Comparison of ENCODE assay signal across 1 cellular context in the genomic region with DNA sequence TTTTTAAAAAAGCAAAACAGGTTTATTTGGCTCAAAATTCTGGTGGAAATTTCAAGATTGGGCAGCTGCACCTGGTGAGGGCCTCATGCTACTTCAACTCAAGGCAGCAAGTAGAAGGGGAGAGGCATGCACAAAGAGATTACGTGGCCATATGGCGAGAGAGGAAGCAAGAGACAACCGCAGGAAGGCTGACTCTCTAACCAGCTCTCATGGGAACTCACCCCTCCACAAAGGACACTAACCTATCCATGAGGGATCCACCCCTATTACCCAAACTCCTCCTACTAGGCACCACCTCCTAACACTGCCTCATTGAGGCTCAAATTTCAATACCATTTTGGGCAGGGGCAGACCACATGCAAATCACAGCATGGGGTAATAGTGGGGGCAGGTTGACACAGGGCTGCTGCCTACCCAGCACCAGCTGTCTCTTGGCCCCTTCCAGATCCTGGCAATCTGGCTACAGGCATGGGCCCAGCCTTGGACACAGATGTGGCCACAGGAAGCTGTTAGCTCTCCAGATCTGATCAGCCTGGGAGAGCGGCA.
TF ChIP-seq lines count a peak whose summit lies in the region.

No MANE protein-coding gene starts in this region.

TF ChIP-seq in K562, 482 proteins besides CTCF, POLR2A, EP300 and RAD21 (continues in another document):
- TF ChIP-seq ASH1L (IDR thresholded peaks at IDR 0.05; ENCODE audit: borderline replicate concordance, low read depth, partially characterized antibody): no peak
- TF ChIP-seq, protein P1, sequence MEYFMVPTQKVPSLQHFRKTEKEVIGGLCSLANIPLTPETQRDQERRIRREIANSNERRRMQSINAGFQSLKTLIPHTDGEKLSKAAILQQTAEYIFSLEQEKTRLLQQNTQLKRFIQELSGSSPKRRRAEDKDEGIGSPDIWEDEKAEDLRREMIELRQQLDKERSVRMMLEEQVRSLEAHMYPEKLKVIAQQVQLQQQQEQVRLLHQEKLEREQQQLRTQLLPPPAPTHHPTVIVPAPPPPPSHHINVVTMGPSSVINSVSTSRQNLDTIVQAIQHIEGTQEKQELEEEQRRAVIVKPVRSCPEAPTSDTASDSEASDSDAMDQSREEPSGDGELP (CRISPR knock-in tag; IDR thresholded peaks at IDR 0.05; ENCODE audit: borderline replicate concordance): peak; percentile 70
- TF ChIP-seq EHMT2 (IDR thresholded peaks at IDR 0.05): no peak
- TF ChIP-seq, protein P2, sequence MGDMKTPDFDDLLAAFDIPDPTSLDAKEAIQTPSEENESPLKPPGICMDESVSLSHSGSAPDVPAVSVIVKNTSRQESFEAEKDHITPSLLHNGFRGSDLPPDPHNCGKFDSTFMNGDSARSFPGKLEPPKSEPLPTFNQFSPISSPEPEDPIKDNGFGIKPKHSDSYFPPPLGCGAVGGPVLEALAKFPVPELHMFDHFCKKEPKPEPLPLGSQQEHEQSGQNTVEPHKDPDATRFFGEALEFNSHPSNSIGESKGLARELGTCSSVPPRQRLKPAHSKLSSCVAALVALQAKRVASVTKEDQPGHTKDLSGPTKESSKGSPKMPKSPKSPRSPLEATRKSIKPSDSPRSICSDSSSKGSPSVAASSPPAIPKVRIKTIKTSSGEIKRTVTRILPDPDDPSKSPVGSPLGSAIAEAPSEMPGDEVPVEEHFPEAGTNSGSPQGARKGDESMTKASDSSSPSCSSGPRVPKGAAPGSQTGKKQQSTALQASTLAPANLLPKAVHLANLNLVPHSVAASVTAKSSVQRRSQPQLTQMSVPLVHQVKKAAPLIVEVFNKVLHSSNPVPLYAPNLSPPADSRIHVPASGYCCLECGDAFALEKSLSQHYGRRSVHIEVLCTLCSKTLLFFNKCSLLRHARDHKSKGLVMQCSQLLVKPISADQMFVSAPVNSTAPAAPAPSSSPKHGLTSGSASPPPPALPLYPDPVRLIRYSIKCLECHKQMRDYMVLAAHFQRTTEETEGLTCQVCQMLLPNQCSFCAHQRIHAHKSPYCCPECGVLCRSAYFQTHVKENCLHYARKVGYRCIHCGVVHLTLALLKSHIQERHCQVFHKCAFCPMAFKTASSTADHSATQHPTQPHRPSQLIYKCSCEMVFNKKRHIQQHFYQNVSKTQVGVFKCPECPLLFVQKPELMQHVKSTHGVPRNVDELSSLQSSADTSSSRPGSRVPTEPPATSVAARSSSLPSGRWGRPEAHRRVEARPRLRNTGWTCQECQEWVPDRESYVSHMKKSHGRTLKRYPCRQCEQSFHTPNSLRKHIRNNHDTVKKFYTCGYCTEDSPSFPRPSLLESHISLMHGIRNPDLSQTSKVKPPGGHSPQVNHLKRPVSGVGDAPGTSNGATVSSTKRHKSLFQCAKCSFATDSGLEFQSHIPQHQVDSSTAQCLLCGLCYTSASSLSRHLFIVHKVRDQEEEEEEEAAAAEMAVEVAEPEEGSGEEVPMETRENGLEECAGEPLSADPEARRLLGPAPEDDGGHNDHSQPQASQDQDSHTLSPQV (IDR thresholded peaks at IDR 0.05): peak; percentile 83; the same call in 1 of the 2 replicates
- TF ChIP-seq ZNF217 (CRISPR knock-in tag; IDR thresholded peaks at IDR 0.05): no peak
- TF ChIP-seq, protein P3, sequence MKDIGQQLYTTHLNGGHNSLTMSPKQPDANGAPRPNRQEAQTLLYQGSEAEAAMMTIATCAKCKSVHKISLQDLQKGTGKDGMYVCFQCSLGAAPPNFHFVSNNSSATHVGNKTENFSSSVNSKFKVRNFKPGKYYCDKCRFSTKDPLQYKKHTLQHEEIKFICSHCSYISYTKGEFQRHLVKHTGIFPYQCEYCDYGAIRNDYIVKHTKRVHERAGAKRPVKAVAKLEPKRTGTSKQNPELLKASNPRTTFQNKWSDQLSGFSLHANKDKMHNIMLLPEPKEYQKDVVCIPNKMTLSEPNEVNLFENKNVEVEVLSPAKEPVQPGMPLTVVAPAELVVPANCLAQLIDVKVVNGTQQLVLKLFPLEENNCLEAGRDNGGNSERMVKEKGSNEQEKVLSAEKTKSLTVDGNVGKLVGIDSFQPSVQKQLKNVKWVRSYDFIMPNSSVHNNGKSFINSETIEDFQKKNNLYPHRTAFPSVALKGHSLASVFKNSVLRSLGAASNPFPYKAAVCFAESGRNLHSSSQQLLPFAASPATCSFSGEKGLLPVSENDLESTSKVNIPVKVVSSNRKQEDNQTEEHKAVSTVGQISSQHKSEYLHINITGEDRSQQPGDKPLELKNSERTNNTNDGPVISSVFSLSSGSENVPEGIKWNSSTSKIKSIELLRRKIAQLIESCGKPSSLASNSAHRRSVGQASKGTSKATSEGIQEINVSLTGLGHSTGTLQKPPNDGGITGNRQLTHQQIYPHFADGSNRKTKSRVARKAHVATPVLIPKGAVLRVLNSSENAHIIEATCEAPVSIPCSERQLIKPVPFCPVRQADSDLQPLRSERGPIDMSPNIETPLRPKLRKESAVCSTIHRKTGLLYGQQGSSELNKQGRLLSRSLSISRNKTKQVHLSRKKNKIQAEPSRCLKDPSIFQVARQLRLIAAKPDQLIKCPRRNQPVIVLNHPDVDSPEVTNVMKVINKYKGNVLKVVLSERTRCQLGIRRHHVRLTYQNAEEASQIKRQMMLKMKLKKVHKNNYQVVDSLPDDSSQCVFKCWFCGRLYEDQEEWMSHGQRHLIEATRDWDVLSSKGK (CRISPR knock-in tag; IDR thresholded peaks at IDR 0.05): no peak
- TF ChIP-seq ZBTB49 (CRISPR knock-in tag; IDR thresholded peaks at IDR 0.05; ENCODE audit: borderline replicate concordance): no peak
- TF ChIP-seq TBL1XR1 (IDR thresholded peaks at IDR 0.05; ENCODE audit: low read length in 2 of 2): no peak
- TF ChIP-seq MAFG (tag; conservative IDR thresholded peaks at IDR 0.05): no peak
- no peak for TF ChIP-seq MTA2 (IDR thresholded peaks at IDR 0.05; ENCODE audit: low read depth)
- TF ChIP-seq GTF2F1 (IDR thresholded peaks at IDR 0.05; ENCODE audit: low read depth, low read length): no peak
- TF ChIP-seq, protein P4, sequence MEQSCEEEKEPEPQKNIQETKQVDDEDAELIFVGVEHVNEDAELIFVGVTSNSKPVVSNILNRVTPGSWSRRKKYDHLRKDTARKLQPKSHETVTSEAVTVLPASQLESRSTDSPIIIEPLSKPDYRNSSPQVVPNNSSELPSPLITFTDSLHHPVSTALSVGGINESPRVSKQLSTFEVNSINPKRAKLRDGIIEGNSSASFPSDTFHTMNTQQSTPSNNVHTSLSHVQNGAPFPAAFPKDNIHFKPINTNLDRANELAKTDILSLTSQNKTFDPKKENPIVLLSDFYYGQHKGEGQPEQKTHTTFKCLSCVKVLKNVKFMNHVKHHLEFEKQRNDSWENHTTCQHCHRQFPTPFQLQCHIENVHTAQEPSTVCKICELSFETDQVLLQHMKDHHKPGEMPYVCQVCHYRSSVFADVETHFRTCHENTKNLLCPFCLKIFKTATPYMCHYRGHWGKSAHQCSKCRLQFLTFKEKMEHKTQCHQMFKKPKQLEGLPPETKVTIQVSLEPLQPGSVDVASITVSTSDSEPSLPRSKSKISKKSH (CRISPR knock-in tag; IDR thresholded peaks at IDR 0.05): no peak
- no peak for TF ChIP-seq STAT5B (CRISPR knock-in tag; IDR thresholded peaks at IDR 0.05)
- no peak for TF ChIP-seq RFX7 (CRISPR knock-in tag; IDR thresholded peaks at IDR 0.05)
- TF ChIP-seq TCF3 (CRISPR knock-in tag; IDR thresholded peaks at IDR 0.05): peak; percentile 41; the same call in 1 of the 2 replicates
- TF ChIP-seq HDAC1 (IDR thresholded peaks at IDR 0.05): no peak
- TF ChIP-seq RFX5 (IDR thresholded peaks at IDR 0.05; ENCODE audit: low read depth, low read length): no peak
- TF ChIP-seq, protein P5, sequence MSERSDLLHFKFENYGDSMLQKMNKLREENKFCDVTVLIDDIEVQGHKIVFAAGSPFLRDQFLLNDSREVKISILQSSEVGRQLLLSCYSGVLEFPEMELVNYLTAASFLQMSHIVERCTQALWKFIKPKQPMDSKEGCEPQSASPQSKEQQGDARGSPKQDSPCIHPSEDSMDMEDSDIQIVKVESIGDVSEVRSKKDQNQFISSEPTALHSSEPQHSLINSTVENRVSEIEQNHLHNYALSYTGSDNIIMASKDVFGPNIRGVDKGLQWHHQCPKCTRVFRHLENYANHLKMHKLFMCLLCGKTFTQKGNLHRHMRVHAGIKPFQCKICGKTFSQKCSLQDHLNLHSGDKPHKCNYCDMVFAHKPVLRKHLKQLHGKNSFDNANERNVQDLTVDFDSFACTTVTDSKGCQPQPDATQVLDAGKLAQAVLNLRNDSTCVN (CRISPR knock-in tag; IDR thresholded peaks at IDR 0.05): no peak
- TF ChIP-seq TEAD4 (IDR thresholded peaks at IDR 0.05; ENCODE audit: low read length): peak; percentile 53; the same call in 1 of the 2 replicates
- no peak for TF ChIP-seq TEAD4 (CRISPR knock-in tag; IDR thresholded peaks at IDR 0.05; ENCODE audit: borderline replicate concordance)
- no peak for TF ChIP-seq ZNF184 (CRISPR knock-in tag; IDR thresholded peaks at IDR 0.05)
- TF ChIP-seq KDM1A (IDR thresholded peaks at IDR 0.05): peak; percentile 6 to 31; a peak in 1 of 4 replicates
- TF ChIP-seq TCFL5 (CRISPR knock-in tag; conservative IDR thresholded peaks at IDR 0.05): no peak
- TF ChIP-seq NCOA4 (IDR thresholded peaks at IDR 0.05; ENCODE audit: partially characterized antibody): no peak
- no peak for TF ChIP-seq BDP1 (IDR thresholded peaks at IDR 0.05; ENCODE audit: insufficient read depth, insufficient read length)
- no peak for TF ChIP-seq CBX5 (IDR thresholded peaks at IDR 0.05; ENCODE audit: borderline replicate concordance, low read depth)
- no peak for TF ChIP-seq ZNF586 (CRISPR knock-in tag; conservative IDR thresholded peaks at IDR 0.05)
- no peak for TF ChIP-seq SMAD3 (CRISPR knock-in tag; conservative IDR thresholded peaks at IDR 0.05)
- TF ChIP-seq CBX3 (IDR thresholded peaks at IDR 0.05; ENCODE audit: borderline replicate concordance in 1 of 2, low read length in 2 of 2): peak in 1 of 2 experiments; percentile 50; a peak in 1 of 3 replicates
- no peak for TF ChIP-seq ZNF436 (CRISPR knock-in tag; IDR thresholded peaks at IDR 0.05)
- TF ChIP-seq PATZ1 (CRISPR knock-in tag; IDR thresholded peaks at IDR 0.05; ENCODE audit: borderline replicate concordance): no peak
- no peak for TF ChIP-seq HDAC8 (tag; IDR thresholded peaks at IDR 0.05)
- peak; percentile 10 for TF ChIP-seq KDM5B (IDR thresholded peaks at IDR 0.05; ENCODE audit: insufficient replicate concordance, low read depth, low read length)
- TF ChIP-seq YY1 (IDR thresholded peaks at IDR 0.05; ENCODE audit: borderline replicate concordance in 1 of 3, control insufficient read depth in 1 of 3, extremely low read depth in 1 of 3, insufficient read depth in 3 of 3, insufficient read length in 1 of 3, insufficient replicate concordance in 2 of 3, low read depth in 1 of 3, low read length in 2 of 3): peak in 1 of 3 experiments; percentile 10
- TF ChIP-seq LCOR (CRISPR knock-in tag; IDR thresholded peaks at IDR 0.05): 0 out of 2 replicates have a peak, but pooled peaks have one; percentile 19
- no peak for TF ChIP-seq ZFP91 (CRISPR knock-in tag; IDR thresholded peaks at IDR 0.05)
